11 cellular contexts compared by ENCODE assay signal in the genomic region with DNA sequence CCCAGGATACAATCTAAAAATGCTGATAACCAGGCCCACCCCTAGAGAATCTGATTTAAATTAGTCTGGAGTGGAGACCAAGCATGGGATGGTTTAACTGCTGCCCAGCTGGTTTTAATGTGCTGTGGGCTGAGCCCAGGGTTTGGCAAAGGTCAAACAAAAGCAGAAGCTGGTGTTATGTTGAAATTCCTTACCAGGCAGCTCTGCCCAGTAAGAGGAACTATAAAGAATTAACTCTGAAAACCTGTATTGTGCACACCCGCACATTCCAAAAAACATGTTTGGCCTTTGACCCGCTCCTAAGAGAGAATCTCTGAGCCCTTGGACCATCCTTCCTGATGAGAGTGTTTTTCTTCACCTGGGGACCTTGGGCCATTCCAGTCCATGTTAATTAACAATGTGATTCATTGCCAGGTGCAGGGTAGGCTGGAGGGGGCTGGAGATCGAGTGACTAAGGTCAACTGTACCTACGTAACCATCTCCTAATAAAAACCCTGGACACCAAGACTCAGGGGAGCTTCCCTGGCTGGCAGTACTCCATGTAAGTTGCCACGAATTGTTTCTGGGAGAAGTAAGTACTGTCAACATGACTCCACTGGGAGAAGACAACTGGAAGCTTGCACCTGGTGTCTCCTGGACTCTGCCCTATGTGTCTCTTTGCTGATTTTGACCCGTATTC. TPM values are rescaled to one million over a fixed set of nuclear protein-coding genes. Genes with fewer than 3 reads are reported as not detected.
DNase-seq lines count a peak whose midpoint lies in the region; ATAC-seq and TF ChIP-seq lines count a peak whose summit lies in the region.
"Had no signal": no experiment of that assay in that cellular context is flagged by ENCODE, and none has a peak within 500 bp of the region (broad histone marks: within the 10 kb centered on the region; RNA-seq: fewer than 3 reads in every experiment).

No MANE protein-coding gene starts in this region.

- no peak overlapping the region for H2BK12ac ChIP-seq in mesenchymal stem cell (ENCODE audit: low read length in 2 of 2)

- H3K23ac ChIP-seq in mesenchymal stem cell (ENCODE audit: low read length in 2 of 2) = no peak overlapping the region

- no peak overlapping the region for H2AK5ac ChIP-seq in mesenchymal stem cell (ENCODE audit: low read length, severe bottlenecking)

- H3K27me3 ChIP-seq in esophagus muscularis mucosa (no peaks in the 10 kb centered on the region), mesenchymal stem cell (ENCODE audit: control insufficient read depth in 1 of 2, insufficient read depth in 1 of 2, low read length in 2 of 2) (peaks cover 0 to 14% of the 10 kb centered on the region in 2 experiments)

- no peak overlapping the region for H4K8ac ChIP-seq in mesenchymal stem cell (ENCODE audit: low read length)

- TF ChIP-seq POLR2A in NB4 (IDR thresholded peaks at IDR 0.05; ENCODE audit: extremely low read depth, insufficient read length) (no peak), esophagus muscularis mucosa (IDR thresholded peaks at IDR 0.05; ENCODE audit: low read depth) (no peak)

- no peak overlapping the region for H2BK120ac ChIP-seq in mesenchymal stem cell (ENCODE audit: low read depth, low read length)

- no peaks in the 10 kb centered on the region for H3K36me3 Mint-ChIP-seq in activated naive CD8-positive, alpha-beta T cell treated with anti-CD3 and anti-CD28 coated beads for 36 hours
- no peaks in the 10 kb centered on the region for H3K36me3 Mint-ChIP-seq in natural killer cell treated with Interleukin-12 subunit alpha and Interleukin-12 subunit beta and Interleukin-15 and Interleukin-18, amount 100 ng/mL, for 72 hours
- no peaks in the 10 kb centered on the region for H3K36me3 Mint-ChIP-seq in activated T-helper 2 cell treated with anti-CD3 and anti-CD28 coated beads, Interferon-gamma antibody, Interleukin-2, Interleukin-4, amounts not matched to agents 10 μg/mL and 5 μg/mL and 100 μg/mL, durations not matched to agents 14 hours and 24 hours and 36 hours (ENCODE audit: low read depth)

- H3K36me3 ChIP-seq in esophagus muscularis mucosa (no peaks in the 10 kb centered on the region), mesenchymal stem cell (ENCODE audit: control insufficient read depth in 1 of 2, insufficient read depth in 2 of 2, low read depth in 1 of 2, low read length in 2 of 2) (no peaks in the 10 kb centered on the region)

- H3K9ac ChIP-seq in mesenchymal stem cell (ENCODE audit: low read length) = peak overlapping the region; percentile 3

- H4K91ac ChIP-seq in mesenchymal stem cell (ENCODE audit: low read length) = no peak overlapping the region

- H3K18ac ChIP-seq in mesenchymal stem cell (ENCODE audit: low read depth in 1 of 2, low read length in 2 of 2) = no peak overlapping the region

- no peaks in the 10 kb centered on the region for H3K79me1 ChIP-seq in mesenchymal stem cell (replicated peaks; ENCODE audit: low read length, poor library complexity, severe bottlenecking)

- no peak overlapping the region for H2BK15ac ChIP-seq in mesenchymal stem cell (ENCODE audit: low read depth, poor library complexity, severe bottlenecking)

- no peak overlapping the region for H3K4me3 Mint-ChIP-seq in activated naive CD8-positive, alpha-beta T cell treated with anti-CD3 and anti-CD28 coated beads for 36 hours
- no peak overlapping the region for H3K4me3 Mint-ChIP-seq in natural killer cell treated with Interleukin-12 subunit alpha and Interleukin-12 subunit beta and Interleukin-15 and Interleukin-18, amount 100 ng/mL, for 72 hours
- no peak overlapping the region for H3K4me3 Mint-ChIP-seq in activated T-helper 2 cell treated with anti-CD3 and anti-CD28 coated beads, Interferon-gamma antibody, Interleukin-2, Interleukin-4, amounts not matched to agents 10 μg/mL and 5 μg/mL and 100 μg/mL, durations not matched to agents 14 hours and 24 hours and 36 hours (ENCODE audit: low read depth)
- H3K4me3 Mint-ChIP-seq: endodermal cell, type B pancreatic cell had no signal

- H3K9me3 Mint-ChIP-seq in activated naive CD8-positive, alpha-beta T cell treated with anti-CD3 and anti-CD28 coated beads for 36 hours = no peaks in the 10 kb centered on the region
- H3K9me3 Mint-ChIP-seq in natural killer cell treated with Interleukin-12 subunit alpha and Interleukin-12 subunit beta and Interleukin-15 and Interleukin-18, amount 100 ng/mL, for 72 hours = no peaks in the 10 kb centered on the region
- no peaks in the 10 kb centered on the region for H3K9me3 Mint-ChIP-seq in activated T-helper 2 cell treated with anti-CD3 and anti-CD28 coated beads, Interferon-gamma antibody, Interleukin-2, Interleukin-4, amounts not matched to agents 10 μg/mL and 5 μg/mL and 100 μg/mL, durations not matched to agents 14 hours and 24 hours and 36 hours
- H3K9me3 Mint-ChIP-seq: endodermal cell, type B pancreatic cell had no signal

- H3K27ac ChIP-seq in esophagus muscularis mucosa (replicated peaks in 1 of 4) (peak overlapping the region in 2 of 4 donors; percentile 4 to 26), mesenchymal stem cell (ENCODE audit: low read length, poor library complexity, severe bottlenecking) (no peak overlapping the region)

- no peak overlapping the region for H3K4me3 ChIP-seq in NB4 (ENCODE audit: low read depth, low read length)
- no peak overlapping the region for H3K4me3 ChIP-seq in esophagus muscularis mucosa
- no peak overlapping the region for H3K4me3 ChIP-seq in mesenchymal stem cell (ENCODE audit: insufficient read depth in 1 of 2, low read depth in 1 of 2, low read length in 2 of 2)

- no peak overlapping the region for H3K27ac Mint-ChIP-seq in activated naive CD8-positive, alpha-beta T cell treated with anti-CD3 and anti-CD28 coated beads for 36 hours
- H3K27ac Mint-ChIP-seq in natural killer cell treated with Interleukin-12 subunit alpha and Interleukin-12 subunit beta and Interleukin-15 and Interleukin-18, amount 100 ng/mL, for 72 hours = no peak overlapping the region
- H3K27ac Mint-ChIP-seq in activated T-helper 2 cell treated with anti-CD3 and anti-CD28 coated beads, Interferon-gamma antibody, Interleukin-2, Interleukin-4, amounts not matched to agents 10 μg/mL and 5 μg/mL and 100 μg/mL, durations not matched to agents 14 hours and 24 hours and 36 hours = no peak overlapping the region
- H3K27ac Mint-ChIP-seq: endodermal cell, type B pancreatic cell had no signal

- ATAC-seq in natural killer cell treated with Interleukin-12 subunit alpha and Interleukin-12 subunit beta and Interleukin-15 and Interleukin-18, amount 100 ng/mL, for 72 hours = no peak

- H3K4me1 ChIP-seq in esophagus muscularis mucosa (peaks cover 0 to 32% (median 23%) of the 10 kb centered on the region in 4 donors), mesenchymal stem cell (ENCODE audit: control insufficient read depth, insufficient read depth, low read depth, low read length) (no peaks in the 10 kb centered on the region)

- no peak overlapping the region for H3K4me2 ChIP-seq in mesenchymal stem cell (ENCODE audit: low read length, poor library complexity, severe bottlenecking)

- TF ChIP-seq EP300 in esophagus muscularis mucosa (IDR thresholded peaks at IDR 0.05) = no peak

- no peak overlapping the region for H2BK5ac ChIP-seq in mesenchymal stem cell (ENCODE audit: low read depth, low read length, poor library complexity, severe bottlenecking)

- no peak for TF ChIP-seq CTCF in NB4 (IDR thresholded peaks at IDR 0.05; ENCODE audit: low read depth, low read length)
- TF ChIP-seq CTCF in esophagus muscularis mucosa (IDR thresholded peaks at IDR 0.05) = no peak

- H3K27me3 Mint-ChIP-seq in activated naive CD8-positive, alpha-beta T cell treated with anti-CD3 and anti-CD28 coated beads for 36 hours = peaks cover 4% of the 10 kb centered on the region
- peaks cover 0 to 15% of the 10 kb centered on the region in 2 donors for H3K27me3 Mint-ChIP-seq in natural killer cell treated with Interleukin-12 subunit alpha and Interleukin-12 subunit beta and Interleukin-15 and Interleukin-18, amount 100 ng/mL, for 72 hours
- H3K27me3 Mint-ChIP-seq in activated T-helper 2 cell treated with anti-CD3 and anti-CD28 coated beads, Interferon-gamma antibody, Interleukin-2, Interleukin-4, amounts not matched to agents 10 μg/mL and 5 μg/mL and 100 μg/mL, durations not matched to agents 14 hours and 24 hours and 36 hours (ENCODE audit: low read depth) = peaks cover 24% of the 10 kb centered on the region
- H3K27me3 Mint-ChIP-seq: type B pancreatic cell had no signal

- intact Hi-C loops in esophagus muscularis mucosa (cut with DNase I) = no loop called here
- intact Hi-C loops in activated T-helper 2 cell treated with anti-CD3 and anti-CD28 coated beads, Interferon-gamma antibody, Interleukin-2, Interleukin-4, amounts not matched to agents 10 μg/mL and 5 μg/mL and 100 μg/mL, durations not matched to agents 14 hours and 24 hours and 36 hours (cut with micrococcal nuclease) = no loop called here

- H2AFZ ChIP-seq in mesenchymal stem cell (ENCODE audit: low read depth, low read length) = no peak overlapping the region

- H3K9me3 ChIP-seq in esophagus muscularis mucosa = no peaks in the 10 kb centered on the region
- H3K9me3 ChIP-seq in mesenchymal stem cell (ENCODE audit: control insufficient read depth, low read length) = no peaks in the 10 kb centered on the region

- H3K14ac ChIP-seq in mesenchymal stem cell (ENCODE audit: low read length in 2 of 2) = no peak overlapping the region

- DNase-seq in AG08395 (ENCODE audit: low spot score) (peak; percentile 27), NB4 (ENCODE audit: low read depth) (peak; percentile 90), esophagus muscularis mucosa (ENCODE audit: extremely low spot score) (peak; percentile 66), mesenchymal stem cell (no peak), NAMALWA (ENCODE audit: low spot score) (no peak)
- DNase-seq in activated naive CD8-positive, alpha-beta T cell treated with anti-CD3 and anti-CD28 coated beads for 36 hours = no peak
- no peak for DNase-seq in natural killer cell treated with Interleukin-12 subunit alpha and Interleukin-12 subunit beta and Interleukin-15 and Interleukin-18, amount 100 ng/mL, for 72 hours (ENCODE audit: low spot score)
- no peak for DNase-seq in activated T-helper 2 cell treated with anti-CD3 and anti-CD28 coated beads, Interferon-gamma antibody, Interleukin-2, Interleukin-4, amounts not matched to agents 10 μg/mL and 5 μg/mL and 100 μg/mL, durations not matched to agents 14 hours and 24 hours and 36 hours (ENCODE audit: low spot score)
- DNase-seq: endodermal cell had no signal

- H3K4ac ChIP-seq in mesenchymal stem cell (ENCODE audit: low read depth in 1 of 2, low read length in 2 of 2) = no peak overlapping the region

- 72% methylated on average over 6 of the region's 6 CpGs for WGBS in esophagus muscularis mucosa
- 94% methylated on average over 6 of the region's 6 CpGs for WGBS in mesenchymal stem cell

- H3K4me1 Mint-ChIP-seq in activated naive CD8-positive, alpha-beta T cell treated with anti-CD3 and anti-CD28 coated beads for 36 hours = no peaks in the 10 kb centered on the region
- no peaks in the 10 kb centered on the region for H3K4me1 Mint-ChIP-seq in natural killer cell treated with Interleukin-12 subunit alpha and Interleukin-12 subunit beta and Interleukin-15 and Interleukin-18, amount 100 ng/mL, for 72 hours (ENCODE audit: low read depth in 2 of 2)
- H3K4me1 Mint-ChIP-seq in activated T-helper 2 cell treated with anti-CD3 and anti-CD28 coated beads, Interferon-gamma antibody, Interleukin-2, Interleukin-4, amounts not matched to agents 10 μg/mL and 5 μg/mL and 100 μg/mL, durations not matched to agents 14 hours and 24 hours and 36 hours (ENCODE audit: low read depth) = no peaks in the 10 kb centered on the region
- H3K4me1 Mint-ChIP-seq: endodermal cell had no signal

RNA-seq across cellular contexts. Expression of a gene that starts 10.9 kb away (rescaled TPM):
- 1 to 10 TPM; 1.2 to 5.3 (median 3.9) TPM for total RNA-seq in esophagus muscularis mucosa
- polyA plus RNA-seq in mesenchymal stem cell (2013, experiment 1 of 2) = 0.73 TPM
- polyA plus RNA-seq in mesenchymal stem cell (2013, experiment 2 of 2) = 0.51 TPM
- under 1 TPM in 1 of 2 experiments, not detected in 1; 0.49 TPM for total RNA-seq in activated naive CD8-positive, alpha-beta T cell treated with anti-CD3 and anti-CD28 coated beads for 36 hours
- total RNA-seq in natural killer cell treated with Interleukin-12 subunit alpha and Interleukin-12 subunit beta and Interleukin-15 and Interleukin-18, amount 100 ng/mL, for 72 hours = 1 to 10 TPM; 1.0 to 1.2 TPM
- total RNA-seq in activated T-helper 2 cell treated with anti-CD3 and anti-CD28 coated beads, Interferon-gamma antibody, Interleukin-2, Interleukin-4, amounts not matched to agents 10 μg/mL and 5 μg/mL and 100 μg/mL, durations not matched to agents 14 hours and 24 hours and 36 hours = 0.44 TPM in 1 of 2 replicates, not detected in the other

RNA-seq across cellular contexts. Expression of a gene that starts 42.1 kb away (rescaled TPM):
- total RNA-seq in esophagus muscularis mucosa = 100 to 1,000 TPM; 161 to 407 (median 272) TPM
- polyA plus RNA-seq in mesenchymal stem cell (2013, experiment 1 of 2) = 127 TPM
- polyA plus RNA-seq in mesenchymal stem cell (2013, experiment 2 of 2) = 138 TPM
- total RNA-seq in activated naive CD8-positive, alpha-beta T cell treated with anti-CD3 and anti-CD28 coated beads for 36 hours = 10 to 100 TPM; 83.1 to 85.3 TPM
- total RNA-seq in natural killer cell treated with Interleukin-12 subunit alpha and Interleukin-12 subunit beta and Interleukin-15 and Interleukin-18, amount 100 ng/mL, for 72 hours = 10 to 100 TPM; 60.0 to 78.4 TPM
- total RNA-seq in activated T-helper 2 cell treated with anti-CD3 and anti-CD28 coated beads, Interferon-gamma antibody, Interleukin-2, Interleukin-4, amounts not matched to agents 10 μg/mL and 5 μg/mL and 100 μg/mL, durations not matched to agents 14 hours and 24 hours and 36 hours = 85.9 and 88.5 TPM in 2 replicates

RNA-seq across cellular contexts. Expression of a gene that starts 47.1 kb away (rescaled TPM):
- 10 to 100 TPM in 1 of 4 donors, 1 to 10 TPM in 3; 2.5 to 15.9 (median 7.6) TPM for total RNA-seq in esophagus muscularis mucosa
- polyA plus RNA-seq in mesenchymal stem cell (2013, experiment 1 of 2) = 0.03 TPM
- 0.04 TPM for polyA plus RNA-seq in mesenchymal stem cell (2013, experiment 2 of 2)
- total RNA-seq in activated naive CD8-positive, alpha-beta T cell treated with anti-CD3 and anti-CD28 coated beads for 36 hours = 1 to 10 TPM; 2.8 to 2.9 TPM
- total RNA-seq in natural killer cell treated with Interleukin-12 subunit alpha and Interleukin-12 subunit beta and Interleukin-15 and Interleukin-18, amount 100 ng/mL, for 72 hours = 10 to 100 TPM in 1 of 2 donors, 1 to 10 TPM in 1; 2.3 to 11.5 TPM
- total RNA-seq in activated T-helper 2 cell treated with anti-CD3 and anti-CD28 coated beads, Interferon-gamma antibody, Interleukin-2, Interleukin-4, amounts not matched to agents 10 μg/mL and 5 μg/mL and 100 μg/mL, durations not matched to agents 14 hours and 24 hours and 36 hours = 0.44 and 1.0 TPM in 2 replicates

RNA-seq across cellular contexts. Expression of a gene that starts 59.6 kb away (rescaled TPM):
- total RNA-seq in esophagus muscularis mucosa = 1 to 10 TPM in 1 of 4 donors, not detected in 3; 1.5 TPM
- polyA plus RNA-seq in mesenchymal stem cell (2013, experiment 1 of 2) = not detected
- not detected for polyA plus RNA-seq in mesenchymal stem cell (2013, experiment 2 of 2)
- total RNA-seq in activated naive CD8-positive, alpha-beta T cell treated with anti-CD3 and anti-CD28 coated beads for 36 hours = not detected
- total RNA-seq in natural killer cell treated with Interleukin-12 subunit alpha and Interleukin-12 subunit beta and Interleukin-15 and Interleukin-18, amount 100 ng/mL, for 72 hours = not detected
- total RNA-seq in activated T-helper 2 cell treated with anti-CD3 and anti-CD28 coated beads, Interferon-gamma antibody, Interleukin-2, Interleukin-4, amounts not matched to agents 10 μg/mL and 5 μg/mL and 100 μg/mL, durations not matched to agents 14 hours and 24 hours and 36 hours = not detected in 2 replicates
- total RNA-seq: endodermal cell had no signal
- polyA plus RNA-seq: AG04450 had no signal

Comparison
In these comparisons a context has a peak if more than half of its experiments do, and no peak if none do; other contexts are left out.
1. DNase-seq: peak in AG08395 (single experiment), NB4 (single experiment) and esophagus muscularis mucosa (single experiment); none in mesenchymal stem cell (single experiment), NAMALWA (single experiment), activated naive CD8-positive, alpha-beta T cell treated with anti-CD3 and anti-CD28 coated beads for 36 hours (single experiment), natural killer cell treated with Interleukin-12 subunit alpha and Interleukin-12 subunit beta and Interleukin-15 and Interleukin-18, amount 100 ng/mL, for 72 hours (single experiment) and activated T-helper 2 cell treated with anti-CD3 and anti-CD28 coated beads, Interferon-gamma antibody, Interleukin-2, Interleukin-4, amounts not matched to agents 10 μg/mL and 5 μg/mL and 100 μg/mL, durations not matched to agents 14 hours and 24 hours and 36 hours (single experiment).